Comparison of ENCODE assay signal across 26 cellular contexts in the genomic region with DNA sequence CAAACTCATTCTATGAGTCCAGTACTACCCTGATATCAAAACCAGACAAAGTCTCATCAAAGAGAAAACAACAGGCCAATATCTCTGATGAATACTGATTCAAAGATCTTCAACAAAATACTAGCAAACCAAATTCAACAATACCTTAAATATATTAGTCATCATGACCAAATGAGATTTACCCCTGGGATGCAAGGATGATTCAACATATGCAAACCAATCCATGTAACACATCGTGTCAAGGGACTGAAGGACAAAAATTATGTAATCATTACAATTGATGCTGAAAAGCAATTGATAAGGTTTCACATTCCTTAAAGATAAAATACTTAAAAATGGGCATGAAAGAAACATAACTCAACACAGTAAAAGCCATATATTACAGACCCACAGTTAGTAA.
"Had no signal": no experiment of that assay in that cellular context is flagged by ENCODE, and none has a peak within 500 bp of the region (broad histone marks: within the 10 kb centered on the region; RNA-seq: fewer than 3 reads in every experiment).

No MANE protein-coding gene starts in this region.

- DNase-seq: activated CD4-positive, alpha-beta memory T cell treated with anti-CD3 and anti-CD28 coated beads, Interleukin-2, amount 10 ng/mL, durations not matched to agents 7 days and 5 days; activated CD4-positive, alpha-beta T cell treated with anti-CD3 and anti-CD28 coated beads for 1 hour; activated CD4-positive, alpha-beta T cell treated with anti-CD3 and anti-CD28 coated beads for 4 hours; activated CD4-positive, alpha-beta T cell treated with anti-CD3 and anti-CD28 coated beads, Interleukin-2, amount 10 ng/mL, durations not matched to agents 7 days and 5 days; activated CD4-positive, alpha-beta T cell treated with anti-CD3 and anti-CD28 coated beads, Interleukin-2, amount 50 U/mL, for 4 hours; activated effector memory CD4-positive, alpha-beta T cell treated with Interleukin-2 at 50 U/mL for 16 hours; activated gamma-delta T cell treated with Interleukin-2 at 50 U/mL for 16 hours; activated naive CD4-positive, alpha-beta T cell treated with anti-CD3 and anti-CD28 coated beads, Interleukin-2, amount 50 U/mL, for 16 hours; activated naive CD4-positive, alpha-beta T cell treated with Interleukin-2 at 50 U/mL for 16 hours; activated T-cell treated with anti-CD3 and anti-CD28 coated beads, Interleukin-2, amount 50 U/mL, for 4 hours; amniotic stem cell; anterior cingulate cortex; brain microvascular endothelial cell; caudate nucleus; cortex of kidney; dermis blood vessel endothelial cell; effector CD4-positive, alpha-beta T cell; effector memory CD8-positive, alpha-beta T cell; erythroblast; foreskin keratinocyte; gastrocnemius medialis; glutamatergic neuron; heart left ventricle; T-helper 2 cell had no signal

- H3K4me1 ChIP-seq: esophagus muscularis mucosa, foreskin keratinocyte, gastrocnemius medialis, heart left ventricle had no signal

- H3K9me3 ChIP-seq: esophagus muscularis mucosa, heart left ventricle had no signal

- H3K4me3 ChIP-seq: esophagus muscularis mucosa, gastrocnemius medialis, heart left ventricle had no signal

- H3K27me3 ChIP-seq: brain microvascular endothelial cell, esophagus muscularis mucosa, foreskin keratinocyte, gastrocnemius medialis, heart left ventricle had no signal

- H3K36me3 ChIP-seq: brain microvascular endothelial cell, esophagus muscularis mucosa, gastrocnemius medialis, heart left ventricle had no signal

- H3K27ac ChIP-seq: brain microvascular endothelial cell, esophagus muscularis mucosa, foreskin keratinocyte, gastrocnemius medialis, heart left ventricle, VCaP had no signal
